22 cellular contexts compared by ENCODE assay signal in genomic region chr11:64056861-64057260, GRCh38. TPM values are rescaled to one million over a fixed set of nuclear protein-coding genes. Genes with fewer than 3 reads are reported as not detected.
"Had no signal": no experiment of that assay in that cellular context is flagged by ENCODE, and none has a peak within 500 bp of the region (broad histone marks: within the 10 kb centered on the region; RNA-seq: fewer than 3 reads in every experiment).

No MANE protein-coding gene starts in this region.

- H3K9me3 ChIP-seq: stomach, thoracic aorta had no signal

- ATAC-seq: activated CD8-positive, alpha-beta memory T cell treated with anti-CD3 and anti-CD28 coated beads, Interleukin-2, amount 10 ng/mL, durations not matched to agents 7 days and 5 days; activated CD8-positive, alpha-beta T cell treated with anti-CD3 and anti-CD28 coated beads for 36 hours; sciatic nerve; stimulated activated memory B cell treated with anti-CD40 and anti-IgM and Interleukin-4, amounts not matched to agents 10 μg/mL and 1 μg/mL and 100 μg/mL, for 72 hours; T-cell had no signal

- H3K36me3 ChIP-seq: stomach, thoracic aorta had no signal

- H3K27ac Mint-ChIP-seq: activated CD4-positive, alpha-beta T cell treated with anti-CD3 and anti-CD28 coated beads, Interleukin-2, amount 10 ng/mL, durations not matched to agents 7 days and 5 days; activated CD8-positive, alpha-beta memory T cell treated with anti-CD3 and anti-CD28 coated beads, Interleukin-2, amount 10 ng/mL, durations not matched to agents 7 days and 5 days; activated CD8-positive, alpha-beta T cell treated with anti-CD3 and anti-CD28 coated beads for 36 hours; activated naive CD4-positive, alpha-beta T cell treated with anti-CD3 and anti-CD28 coated beads, Interleukin-2, amount 10 ng/mL, durations not matched to agents 7 days and 5 days; memory B cell; stimulated activated memory B cell treated with anti-CD40 and anti-IgM and Interleukin-4, amounts not matched to agents 10 μg/mL and 1 μg/mL and 100 μg/mL, for 72 hours; T-cell; T-helper 2 cell treated with Interferon-gamma antibody and Interleukin-4, amounts not matched to agents 5 μg/mL and 100 μg/mL, for 36 hours had no signal

- H3K9me3 Mint-ChIP-seq: activated CD4-positive, alpha-beta T cell treated with anti-CD3 and anti-CD28 coated beads, Interleukin-2, amount 10 ng/mL, durations not matched to agents 7 days and 5 days; activated CD8-positive, alpha-beta T cell treated with anti-CD3 and anti-CD28 coated beads for 36 hours; activated naive CD4-positive, alpha-beta T cell treated with anti-CD3 and anti-CD28 coated beads, Interleukin-2, amount 10 ng/mL, durations not matched to agents 7 days and 5 days; memory B cell; stimulated activated memory B cell treated with anti-CD40 and anti-IgM and Interleukin-4, amounts not matched to agents 10 μg/mL and 1 μg/mL and 100 μg/mL, for 72 hours; T-cell; T-helper 2 cell treated with Interferon-gamma antibody and Interleukin-4, amounts not matched to agents 5 μg/mL and 100 μg/mL, for 36 hours had no signal

- H3K36me3 Mint-ChIP-seq: activated CD8-positive, alpha-beta memory T cell treated with anti-CD3 and anti-CD28 coated beads, Interleukin-2, amount 10 ng/mL, durations not matched to agents 7 days and 5 days; activated naive CD4-positive, alpha-beta T cell treated with anti-CD3 and anti-CD28 coated beads, Interleukin-2, amount 10 ng/mL, durations not matched to agents 7 days and 5 days; memory B cell; stimulated activated memory B cell treated with anti-CD40 and anti-IgM and Interleukin-4, amounts not matched to agents 10 μg/mL and 1 μg/mL and 100 μg/mL, for 72 hours; T-cell had no signal

- H3K4me3 Mint-ChIP-seq: activated CD4-positive, alpha-beta T cell treated with anti-CD3 and anti-CD28 coated beads, Interleukin-2, amount 10 ng/mL, durations not matched to agents 7 days and 5 days; activated CD8-positive, alpha-beta memory T cell treated with anti-CD3 and anti-CD28 coated beads, Interleukin-2, amount 10 ng/mL, durations not matched to agents 7 days and 5 days; activated CD8-positive, alpha-beta T cell treated with anti-CD3 and anti-CD28 coated beads for 36 hours; activated naive CD4-positive, alpha-beta T cell treated with anti-CD3 and anti-CD28 coated beads, Interleukin-2, amount 10 ng/mL, durations not matched to agents 7 days and 5 days; memory B cell; stimulated activated memory B cell treated with anti-CD40 and anti-IgM and Interleukin-4, amounts not matched to agents 10 μg/mL and 1 μg/mL and 100 μg/mL, for 72 hours; T-cell; T-helper 2 cell treated with Interferon-gamma antibody and Interleukin-4, amounts not matched to agents 5 μg/mL and 100 μg/mL, for 36 hours had no signal

- H3K4me3 ChIP-seq: smooth muscle cell, stomach, thoracic aorta had no signal

- DNase-seq: activated CD4-positive, alpha-beta T cell treated with anti-CD3 and anti-CD28 coated beads, Interleukin-2, amount 10 ng/mL, durations not matched to agents 7 days and 5 days; activated CD4-positive, CD25-positive, alpha-beta regulatory T cell treated with anti-CD3 and anti-CD28 coated beads, Interleukin-2, amount 50 U/mL, for 72 hours; activated CD8-positive, alpha-beta memory T cell treated with anti-CD3 and anti-CD28 coated beads, Interleukin-2, amount 10 ng/mL, durations not matched to agents 7 days and 5 days; activated CD8-positive, alpha-beta T cell treated with anti-CD3 and anti-CD28 coated beads for 36 hours; activated effector memory CD4-positive, alpha-beta T cell treated with anti-CD3 and anti-CD28 coated beads, Interleukin-2, amount 50 U/mL, for 16 hours; activated naive CD4-positive, alpha-beta T cell treated with anti-CD3 and anti-CD28 coated beads, Interleukin-2, amount 10 ng/mL, durations not matched to agents 7 days and 5 days; activated T-cell treated with anti-CD3 and anti-CD28 coated beads for 4 hours; dermis blood vessel endothelial cell; effector memory CD4-positive, alpha-beta T cell; foreskin melanocyte; left cardiac atrium; stimulated activated CD4-positive, alpha-beta T cell treated with anti-CD3 and anti-CD28 coated beads, Interleukin-15, amount 100 ng/mL, for 24 hours; stomach; T-cell; WERI-Rb-1 had no signal

- H3K27ac ChIP-seq: thoracic aorta, WERI-Rb-1 had no signal

RNA-seq across cellular contexts. Expression of gene FLRT1, which starts 21.1 kb away (rescaled TPM):
- total RNA-seq: activated CD4-positive, alpha-beta T cell treated with anti-CD3 and anti-CD28 coated beads, Interleukin-2, amount 10 ng/mL, durations not matched to agents 7 days and 5 days; activated CD8-positive, alpha-beta memory T cell treated with anti-CD3 and anti-CD28 coated beads, Interleukin-2, amount 10 ng/mL, durations not matched to agents 7 days and 5 days; activated CD8-positive, alpha-beta T cell treated with anti-CD3 and anti-CD28 coated beads for 36 hours; dermis blood vessel endothelial cell; mononuclear cell; T-cell had no signal
